Comparison of ENCODE assay signal across 3 cellular contexts in genomic region chr12:12764824-12765223, GRCh38.
TF ChIP-seq lines count a peak whose summit lies in the region.

No MANE protein-coding gene starts in this region.

TF ChIP-seq in A549, 52 proteins besides CTCF, POLR2A, EP300 and RAD21:
- TF ChIP-seq, protein P1, sequence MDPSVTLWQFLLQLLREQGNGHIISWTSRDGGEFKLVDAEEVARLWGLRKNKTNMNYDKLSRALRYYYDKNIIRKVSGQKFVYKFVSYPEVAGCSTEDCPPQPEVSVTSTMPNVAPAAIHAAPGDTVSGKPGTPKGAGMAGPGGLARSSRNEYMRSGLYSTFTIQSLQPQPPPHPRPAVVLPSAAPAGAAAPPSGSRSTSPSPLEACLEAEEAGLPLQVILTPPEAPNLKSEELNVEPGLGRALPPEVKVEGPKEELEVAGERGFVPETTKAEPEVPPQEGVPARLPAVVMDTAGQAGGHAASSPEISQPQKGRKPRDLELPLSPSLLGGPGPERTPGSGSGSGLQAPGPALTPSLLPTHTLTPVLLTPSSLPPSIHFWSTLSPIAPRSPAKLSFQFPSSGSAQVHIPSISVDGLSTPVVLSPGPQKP (IDR thresholded peaks at IDR 0.05; ENCODE audit: low read depth, low read length) = no peak
- TF ChIP-seq EHMT2 (IDR thresholded peaks at IDR 0.05; ENCODE audit: low read depth) = no peak
- TF ChIP-seq FOSL2 (IDR thresholded peaks at IDR 0.05) = no peak
- no peak for TF ChIP-seq FOSL2 (CRISPR knock-in tag; IDR thresholded peaks at IDR 0.05)
- no peak for TF ChIP-seq GATA3 (IDR thresholded peaks at IDR 0.05; ENCODE audit: borderline replicate concordance)
- no peak for TF ChIP-seq RFX5 (IDR thresholded peaks at IDR 0.05)
- no peak for TF ChIP-seq MAFK (IDR thresholded peaks at IDR 0.05; ENCODE audit: partially characterized antibody)
- TF ChIP-seq, protein P2, sequence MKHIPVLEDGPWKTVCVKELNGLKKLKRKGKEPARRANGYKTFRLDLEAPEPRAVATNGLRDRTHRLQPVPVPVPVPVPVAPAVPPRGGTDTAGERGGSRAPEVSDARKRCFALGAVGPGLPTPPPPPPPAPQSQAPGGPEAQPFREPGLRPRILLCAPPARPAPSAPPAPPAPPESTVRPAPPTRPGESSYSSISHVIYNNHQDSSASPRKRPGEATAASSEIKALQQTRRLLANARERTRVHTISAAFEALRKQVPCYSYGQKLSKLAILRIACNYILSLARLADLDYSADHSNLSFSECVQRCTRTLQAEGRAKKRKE (CRISPR knock-in tag; IDR thresholded peaks at IDR 0.05; ENCODE audit: low read depth) = no peak
- TF ChIP-seq, protein P3, sequence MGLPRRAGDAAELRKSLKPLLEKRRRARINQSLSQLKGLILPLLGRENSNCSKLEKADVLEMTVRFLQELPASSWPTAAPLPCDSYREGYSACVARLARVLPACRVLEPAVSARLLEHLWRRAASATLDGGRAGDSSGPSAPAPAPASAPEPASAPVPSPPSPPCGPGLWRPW (IDR thresholded peaks at IDR 0.05) = no peak
- no peak for TF ChIP-seq CHD2 (IDR thresholded peaks at IDR 0.05; ENCODE audit: low read length, partially characterized antibody)
- TF ChIP-seq ZNF302 (CRISPR knock-in tag; IDR thresholded peaks at IDR 0.05) = no peak
- TF ChIP-seq, protein P4, sequence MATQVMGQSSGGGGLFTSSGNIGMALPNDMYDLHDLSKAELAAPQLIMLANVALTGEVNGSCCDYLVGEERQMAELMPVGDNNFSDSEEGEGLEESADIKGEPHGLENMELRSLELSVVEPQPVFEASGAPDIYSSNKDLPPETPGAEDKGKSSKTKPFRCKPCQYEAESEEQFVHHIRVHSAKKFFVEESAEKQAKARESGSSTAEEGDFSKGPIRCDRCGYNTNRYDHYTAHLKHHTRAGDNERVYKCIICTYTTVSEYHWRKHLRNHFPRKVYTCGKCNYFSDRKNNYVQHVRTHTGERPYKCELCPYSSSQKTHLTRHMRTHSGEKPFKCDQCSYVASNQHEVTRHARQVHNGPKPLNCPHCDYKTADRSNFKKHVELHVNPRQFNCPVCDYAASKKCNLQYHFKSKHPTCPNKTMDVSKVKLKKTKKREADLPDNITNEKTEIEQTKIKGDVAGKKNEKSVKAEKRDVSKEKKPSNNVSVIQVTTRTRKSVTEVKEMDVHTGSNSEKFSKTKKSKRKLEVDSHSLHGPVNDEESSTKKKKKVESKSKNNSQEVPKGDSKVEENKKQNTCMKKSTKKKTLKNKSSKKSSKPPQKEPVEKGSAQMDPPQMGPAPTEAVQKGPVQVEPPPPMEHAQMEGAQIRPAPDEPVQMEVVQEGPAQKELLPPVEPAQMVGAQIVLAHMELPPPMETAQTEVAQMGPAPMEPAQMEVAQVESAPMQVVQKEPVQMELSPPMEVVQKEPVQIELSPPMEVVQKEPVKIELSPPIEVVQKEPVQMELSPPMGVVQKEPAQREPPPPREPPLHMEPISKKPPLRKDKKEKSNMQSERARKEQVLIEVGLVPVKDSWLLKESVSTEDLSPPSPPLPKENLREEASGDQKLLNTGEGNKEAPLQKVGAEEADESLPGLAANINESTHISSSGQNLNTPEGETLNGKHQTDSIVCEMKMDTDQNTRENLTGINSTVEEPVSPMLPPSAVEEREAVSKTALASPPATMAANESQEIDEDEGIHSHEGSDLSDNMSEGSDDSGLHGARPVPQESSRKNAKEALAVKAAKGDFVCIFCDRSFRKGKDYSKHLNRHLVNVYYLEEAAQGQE (IDR thresholded peaks at IDR 0.05) = no peak

TF ChIP-seq in HCT116, 20 proteins besides CTCF, POLR2A, EP300 and RAD21:
- TF ChIP-seq CEBPB (IDR thresholded peaks at IDR 0.05; ENCODE audit: low read depth) (no peak), MAX (IDR thresholded peaks at IDR 0.05) (no peak), CBX3 (IDR thresholded peaks at IDR 0.05; ENCODE audit: low read depth) (no peak), EZH2phosphoT487 (IDR thresholded peaks at IDR 0.05; ENCODE audit: borderline replicate concordance) (no peak), SRF (IDR thresholded peaks at IDR 0.05; ENCODE audit: low read depth) (no peak), POLR2AphosphoS5 (IDR thresholded peaks at IDR 0.05; ENCODE audit: low read depth, low read length) (no peak), SP1 (IDR thresholded peaks at IDR 0.05; ENCODE audit: low read depth) (no peak), YY1 (IDR thresholded peaks at IDR 0.05; ENCODE audit: extremely low read depth, insufficient replicate concordance, low read depth, low read length) (no peak), ZNF274 (IDR thresholded peaks at IDR 0.05; ENCODE audit: low read depth, low read length) (no peak), ZFX (IDR thresholded peaks at IDR 0.05) (no peak), ATF3 (IDR thresholded peaks at IDR 0.05) (no peak), FOSL1 (IDR thresholded peaks at IDR 0.05; ENCODE audit: low read depth) (no peak), ZBTB33 (IDR thresholded peaks at IDR 0.05; ENCODE audit: extremely low read depth, insufficient replicate concordance, low read length) (no peak), SIN3A (IDR thresholded peaks at IDR 0.05; ENCODE audit: low read depth) (no peak), EZH2 (IDR thresholded peaks at IDR 0.05) (no peak), JUND (IDR thresholded peaks at IDR 0.05) (no peak), TCF7L2 (IDR thresholded peaks at IDR 0.05; ENCODE audit: borderline replicate concordance, extremely low read depth, insufficient read depth, insufficient read length) (no peak), ELF1 (IDR thresholded peaks at IDR 0.05; ENCODE audit: borderline replicate concordance, low read depth) (no peak), EGR1 (IDR thresholded peaks at IDR 0.05; ENCODE audit: low read depth) (no peak)
- TF ChIP-seq, protein P4 (IDR thresholded peaks at IDR 0.05; ENCODE audit: low read depth) = no peak
TF ChIP-seq in HCT116: peak in this region for 0.

TF ChIP-seq in H1, 55 proteins besides CTCF, POLR2A, EP300 and RAD21:
- TF ChIP-seq SIN3A (conservative IDR thresholded peaks at IDR 0.05 in 1 of 2, IDR thresholded peaks at IDR 0.05 in 1 of 2; ENCODE audit: low read depth in 1 of 2, low read length in 2 of 2) (no peak), RBBP5 (IDR thresholded peaks at IDR 0.05; ENCODE audit: borderline replicate concordance, low read depth, low read length) (no peak), POU5F1 (IDR thresholded peaks at IDR 0.05; ENCODE audit: low read depth, low read length) (no peak), EZH2 (IDR thresholded peaks at IDR 0.05; ENCODE audit: low read depth, low read length, severe bottlenecking) (no peak), YY1 (IDR thresholded peaks at IDR 0.05; ENCODE audit: low read depth, low read length) (peak; percentile 76; the same call in 1 of the 2 replicates), KDM5A (IDR thresholded peaks at IDR 0.05; ENCODE audit: low read length) (no peak), TEAD4 (IDR thresholded peaks at IDR 0.05; ENCODE audit: low read depth, low read length) (no peak), SIX5 (IDR thresholded peaks at IDR 0.05; ENCODE audit: low read depth, low read length) (peak; percentile 30), SP2 (IDR thresholded peaks at IDR 0.05; ENCODE audit: low read length) (no peak)
- TF ChIP-seq, protein P5, sequence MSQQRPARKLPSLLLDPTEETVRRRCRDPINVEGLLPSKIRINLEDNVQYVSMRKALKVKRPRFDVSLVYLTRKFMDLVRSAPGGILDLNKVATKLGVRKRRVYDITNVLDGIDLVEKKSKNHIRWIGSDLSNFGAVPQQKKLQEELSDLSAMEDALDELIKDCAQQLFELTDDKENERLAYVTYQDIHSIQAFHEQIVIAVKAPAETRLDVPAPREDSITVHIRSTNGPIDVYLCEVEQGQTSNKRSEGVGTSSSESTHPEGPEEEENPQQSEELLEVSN (IDR thresholded peaks at IDR 0.05) = no peak
